Comparison of ENCODE assay signal across 34 cellular contexts in genomic region chr2:96134421-96134820, GRCh38. TPM values are rescaled to one million over a fixed set of nuclear protein-coding genes. Genes with fewer than 3 reads are reported as not detected.
"Had no signal": no experiment of that assay in that cellular context is flagged by ENCODE, and none has a peak within 500 bp of the region (broad histone marks: within the 10 kb centered on the region; RNA-seq: fewer than 3 reads in every experiment).

No MANE protein-coding gene starts in this region.

- H3K4me1 Mint-ChIP-seq: brain had no signal

- H3K27ac Mint-ChIP-seq: activated CD4-positive, alpha-beta memory T cell treated with anti-CD3 and anti-CD28 coated beads for 36 hours; activated CD4-positive, alpha-beta T cell treated with anti-CD3 and anti-CD28 coated beads for 36 hours; activated CD4-positive, alpha-beta T cell treated with anti-CD3 and anti-CD28 coated beads, Interleukin-2, amount 10 ng/mL, durations not matched to agents 24 days and 14 days; activated CD8-positive, alpha-beta memory T cell treated with anti-CD3 and anti-CD28 coated beads, Interleukin-2, amount 10 ng/mL, durations not matched to agents 7 days and 5 days; activated CD8-positive, alpha-beta T cell treated with anti-CD3 and anti-CD28 coated beads, Interleukin-2, amount 10 ng/mL, durations not matched to agents 7 days and 5 days; activated naive CD4-positive, alpha-beta T cell treated with anti-CD3 and anti-CD28 coated beads for 36 hours; activated naive CD4-positive, alpha-beta T cell treated with anti-CD3 and anti-CD28 coated beads, Interleukin-2, amount 50 U/mL, for 24 hours; activated naive CD8-positive, alpha-beta T cell treated with anti-CD3 and anti-CD28 coated beads, Interleukin-2, amount 50 U/mL, for 24 hours; brain; dendritic cell treated with granulocyte-macrophage colony-stimulating factor and Interleukin-4, amounts not matched to agents 40 ng/mL and 50 ng/mL, for 4 days had no signal

- H3K27me3 ChIP-seq: adrenal gland, ascending aorta, breast epithelium, dorsolateral prefrontal cortex, gastrocnemius medialis had no signal

- H3K9me3 Mint-ChIP-seq: activated CD4-positive, alpha-beta memory T cell treated with anti-CD3 and anti-CD28 coated beads for 36 hours; activated CD4-positive, alpha-beta T cell treated with anti-CD3 and anti-CD28 coated beads, Interleukin-2, amount 10 ng/mL, durations not matched to agents 24 days and 14 days; activated naive CD4-positive, alpha-beta T cell treated with anti-CD3 and anti-CD28 coated beads for 36 hours; activated naive CD4-positive, alpha-beta T cell treated with anti-CD3 and anti-CD28 coated beads, Interleukin-2, amount 50 U/mL, for 24 hours; activated naive CD8-positive, alpha-beta T cell treated with anti-CD3 and anti-CD28 coated beads for 36 hours; activated naive CD8-positive, alpha-beta T cell treated with anti-CD3 and anti-CD28 coated beads, Interleukin-2, amount 50 U/mL, for 24 hours; activated T-cell treated with anti-CD3 and anti-CD28 coated beads, Interleukin-2, amount 50 U/mL, for 4 hours; activated T-helper 2 cell treated with anti-CD3 and anti-CD28 coated beads, Interferon-gamma antibody, Interleukin-2, Interleukin-4, amounts not matched to agents 10 μg/mL and 5 μg/mL and 100 μg/mL, durations not matched to agents 14 hours and 24 hours and 36 hours; brain; dendritic cell treated with granulocyte-macrophage colony-stimulating factor and Interleukin-4, amounts not matched to agents 40 ng/mL and 50 ng/mL, for 4 days had no signal

- H3K36me3 ChIP-seq: adrenal gland, ascending aorta, breast epithelium, cardiac muscle cell, esophagus muscularis mucosa, gastrocnemius medialis, heart right ventricle had no signal

- H3K4me1 ChIP-seq: adrenal gland, ascending aorta, breast epithelium, esophagus muscularis mucosa, foreskin keratinocyte, gastrocnemius medialis, heart right ventricle had no signal

- H3K36me3 Mint-ChIP-seq: activated CD8-positive, alpha-beta memory T cell treated with anti-CD3 and anti-CD28 coated beads, Interleukin-2, amount 10 ng/mL, durations not matched to agents 7 days and 5 days; brain had no signal

- H3K4me3 ChIP-seq: adrenal gland, ascending aorta, breast epithelium, cardiac muscle cell, coronary artery, dorsolateral prefrontal cortex, esophagus muscularis mucosa, gastrocnemius medialis, heart right ventricle had no signal

- H3K27me3 Mint-ChIP-seq: activated CD4-positive, alpha-beta memory T cell treated with anti-CD3 and anti-CD28 coated beads for 36 hours; activated CD4-positive, alpha-beta T cell treated with anti-CD3 and anti-CD28 coated beads for 36 hours; activated CD4-positive, alpha-beta T cell treated with anti-CD3 and anti-CD28 coated beads, Interleukin-2, amount 10 ng/mL, durations not matched to agents 24 days and 14 days; activated CD8-positive, alpha-beta memory T cell treated with anti-CD3 and anti-CD28 coated beads, Interleukin-2, amount 10 ng/mL, durations not matched to agents 7 days and 5 days; activated naive CD4-positive, alpha-beta T cell treated with anti-CD3 and anti-CD28 coated beads, Interleukin-2, amount 50 U/mL, for 24 hours; activated naive CD8-positive, alpha-beta T cell treated with anti-CD3 and anti-CD28 coated beads, Interleukin-2, amount 50 U/mL, for 24 hours had no signal

- DNase-seq: activated CD4-positive, alpha-beta memory T cell treated with anti-CD3 and anti-CD28 coated beads for 36 hours; activated CD4-positive, alpha-beta T cell treated with anti-CD3 and anti-CD28 coated beads for 36 hours; activated CD4-positive, alpha-beta T cell treated with anti-CD3 and anti-CD28 coated beads, Interleukin-2, amount 10 ng/mL, durations not matched to agents 24 days and 14 days; activated CD4-positive, CD25-positive, alpha-beta regulatory T cell; activated CD4-positive, CD25-positive, alpha-beta regulatory T cell treated with anti-CD3 and anti-CD28 coated beads, Interleukin-2, amount 50 U/mL, for 72 hours; activated CD8-positive, alpha-beta memory T cell treated with anti-CD3 and anti-CD28 coated beads, Interleukin-2, amount 10 ng/mL, durations not matched to agents 7 days and 5 days; activated CD8-positive, alpha-beta memory T cell treated with anti-CD3 and anti-CD28 coated beads, Interleukin-2, amount 50 U/mL, for 4 hours; activated CD8-positive, alpha-beta T cell treated with anti-CD3 and anti-CD28 coated beads, Interleukin-2, amount 10 ng/mL, durations not matched to agents 7 days and 5 days; activated effector memory CD4-positive, alpha-beta T cell treated with anti-CD3 and anti-CD28 coated beads, Interleukin-2, amount 50 U/mL, for 16 hours; activated naive CD4-positive, alpha-beta T cell treated with anti-CD3 and anti-CD28 coated beads for 36 hours; activated naive CD8-positive, alpha-beta T cell treated with anti-CD3 and anti-CD28 coated beads for 36 hours; activated naive CD8-positive, alpha-beta T cell treated with anti-CD3 and anti-CD28 coated beads, Interleukin-2, amount 50 U/mL, for 24 hours; activated T-cell treated with anti-CD3 and anti-CD28 coated beads, Interleukin-2, amount 50 U/mL, for 4 hours; adrenal gland; central memory CD4-positive, alpha-beta T cell; dorsolateral prefrontal cortex; effector memory CD4-positive, alpha-beta T cell; erythroblast; foreskin keratinocyte; gastrocnemius medialis; heart right ventricle; T-helper 1 cell; T-helper 2 cell had no signal

- H3K27ac ChIP-seq: adrenal gland, ascending aorta, breast epithelium, cardiac muscle cell, coronary artery, dorsolateral prefrontal cortex, esophagus muscularis mucosa, foreskin keratinocyte, gastrocnemius medialis, heart right ventricle had no signal

- H3K9me3 ChIP-seq: adrenal gland, ascending aorta, breast epithelium, esophagus muscularis mucosa, gastrocnemius medialis, heart right ventricle had no signal

- ATAC-seq: activated CD4-positive, alpha-beta T cell treated with anti-CD3 and anti-CD28 coated beads for 36 hours; activated CD8-positive, alpha-beta memory T cell treated with anti-CD3 and anti-CD28 coated beads, Interleukin-2, amount 10 ng/mL, durations not matched to agents 7 days and 5 days; activated CD8-positive, alpha-beta T cell treated with anti-CD3 and anti-CD28 coated beads, Interleukin-2, amount 10 ng/mL, durations not matched to agents 7 days and 5 days; activated naive CD8-positive, alpha-beta T cell treated with anti-CD3 and anti-CD28 coated beads, Interleukin-2, amount 50 U/mL, for 24 hours; activated T-cell treated with anti-CD3 and anti-CD28 coated beads, Interleukin-2, amount 50 U/mL, for 4 hours; foreskin keratinocyte; gastrocnemius medialis; heart right ventricle had no signal

- H3K4me3 Mint-ChIP-seq: activated CD4-positive, alpha-beta memory T cell treated with anti-CD3 and anti-CD28 coated beads for 36 hours; activated CD4-positive, alpha-beta T cell treated with anti-CD3 and anti-CD28 coated beads for 36 hours; activated CD4-positive, alpha-beta T cell treated with anti-CD3 and anti-CD28 coated beads, Interleukin-2, amount 10 ng/mL, durations not matched to agents 24 days and 14 days; activated CD8-positive, alpha-beta memory T cell treated with anti-CD3 and anti-CD28 coated beads, Interleukin-2, amount 10 ng/mL, durations not matched to agents 7 days and 5 days; activated CD8-positive, alpha-beta T cell treated with anti-CD3 and anti-CD28 coated beads, Interleukin-2, amount 10 ng/mL, durations not matched to agents 7 days and 5 days; activated naive CD4-positive, alpha-beta T cell treated with anti-CD3 and anti-CD28 coated beads for 36 hours; activated naive CD4-positive, alpha-beta T cell treated with anti-CD3 and anti-CD28 coated beads, Interleukin-2, amount 50 U/mL, for 24 hours; activated naive CD8-positive, alpha-beta T cell treated with anti-CD3 and anti-CD28 coated beads for 36 hours; activated naive CD8-positive, alpha-beta T cell treated with anti-CD3 and anti-CD28 coated beads, Interleukin-2, amount 50 U/mL, for 24 hours; activated T-cell treated with anti-CD3 and anti-CD28 coated beads, Interleukin-2, amount 50 U/mL, for 4 hours; brain; dendritic cell treated with granulocyte-macrophage colony-stimulating factor and Interleukin-4, amounts not matched to agents 40 ng/mL and 50 ng/mL, for 4 days had no signal

RNA-seq across cellular contexts. Expression of gene ASTL, which starts 3.9 kb away (rescaled TPM):
- total RNA-seq: adrenal gland, ascending aorta, cardiac muscle cell, cerebellum, esophagus muscularis mucosa, foreskin keratinocyte, gastrocnemius medialis, glomerular endothelial cell, heart right ventricle had no signal

RNA-seq across cellular contexts. Expression of gene ADRA2B, which starts 18.1 kb away (rescaled TPM):
- total RNA-seq: cerebellum, glomerular endothelial cell had no signal
